Comparison of ENCODE assay signal across 28 cellular contexts in genomic region chr10:12505683-12506082, GRCh38.
"Had no signal": no experiment of that assay in that cellular context is flagged by ENCODE, and none has a peak within 500 bp of the region (broad histone marks: within the 10 kb centered on the region; RNA-seq: fewer than 3 reads in every experiment).

No MANE protein-coding gene starts in this region.

- H3K27ac ChIP-seq: brain microvascular endothelial cell, coronary artery, foreskin keratinocyte, gastrocnemius medialis, heart left ventricle had no signal

- H3K27me3 ChIP-seq: brain microvascular endothelial cell, dorsolateral prefrontal cortex, gastrocnemius medialis, heart left ventricle had no signal

- H3K36me3 Mint-ChIP-seq: activated naive CD4-positive, alpha-beta T cell treated with anti-CD3 and anti-CD28 coated beads, Interleukin-2, amount 10 ng/mL, durations not matched to agents 7 days and 5 days; activated naive CD4-positive, alpha-beta T cell treated with anti-CD3 and anti-CD28 coated beads, Interleukin-2, amount 50 U/mL, for 72 hours; activated naive CD8-positive, alpha-beta T cell treated with anti-CD3 and anti-CD28 coated beads, Interleukin-2, amount 10 ng/mL, durations not matched to agents 7 days and 5 days had no signal

- DNase-seq: activated CD4-positive, alpha-beta memory T cell treated with anti-CD3 and anti-CD28 coated beads, Interleukin-2, amount 10 ng/mL, durations not matched to agents 7 days and 5 days; activated CD4-positive, alpha-beta T cell treated with anti-CD3 and anti-CD28 coated beads for 1 hour; activated CD4-positive, alpha-beta T cell treated with anti-CD3 and anti-CD28 coated beads for 4 hours; activated CD4-positive, alpha-beta T cell treated with anti-CD3 and anti-CD28 coated beads, Interleukin-2, amount 10 ng/mL, durations not matched to agents 7 days and 5 days; activated CD4-positive, alpha-beta T cell treated with anti-CD3 and anti-CD28 coated beads, Interleukin-2, amount 50 U/mL, for 4 hours; activated gamma-delta T cell; activated naive CD4-positive, alpha-beta T cell; activated naive CD4-positive, alpha-beta T cell treated with anti-CD3 and anti-CD28 coated beads, Interleukin-2, amount 10 ng/mL, durations not matched to agents 7 days and 5 days; activated naive CD8-positive, alpha-beta T cell treated with anti-CD3 and anti-CD28 coated beads, Interleukin-2, amount 10 ng/mL, durations not matched to agents 7 days and 5 days; activated T-cell treated with anti-CD3 and anti-CD28 coated beads, Interleukin-2, amount 50 U/mL, for 1 hour; activated T-cell treated with anti-CD3 and anti-CD28 coated beads, Interleukin-2, amount 50 U/mL, for 48 hours; brain microvascular endothelial cell; dorsolateral prefrontal cortex; effector memory CD4-positive, alpha-beta T cell; foreskin keratinocyte; gastrocnemius medialis; glutamatergic neuron; heart left ventricle; T-helper 1 cell; T-helper 17 cell; T1000 had no signal

- H3K9me3 ChIP-seq: gastrocnemius medialis, heart left ventricle had no signal

- H3K4me1 ChIP-seq: foreskin keratinocyte had no signal

- H3K9me3 Mint-ChIP-seq: activated CD4-positive, alpha-beta memory T cell treated with anti-CD3 and anti-CD28 coated beads, Interleukin-2, amount 10 ng/mL, durations not matched to agents 7 days and 5 days; activated CD4-positive, alpha-beta T cell treated with anti-CD3 and anti-CD28 coated beads, Interleukin-2, amount 10 ng/mL, durations not matched to agents 7 days and 5 days; activated naive CD4-positive, alpha-beta T cell treated with anti-CD3 and anti-CD28 coated beads, Interleukin-2, amount 10 ng/mL, durations not matched to agents 7 days and 5 days; activated naive CD4-positive, alpha-beta T cell treated with anti-CD3 and anti-CD28 coated beads, Interleukin-2, amount 50 U/mL, for 72 hours; activated naive CD8-positive, alpha-beta T cell treated with anti-CD3 and anti-CD28 coated beads, Interleukin-2, amount 10 ng/mL, durations not matched to agents 7 days and 5 days; activated T-helper 1 cell treated with anti-CD3 and anti-CD28 coated beads, Interleukin-12 subunit alpha, Interleukin-12 subunit beta, Interleukin-2, Interleukin-4 antibody, amounts not matched to agents 30 ng/mL and 10 ng/mL and 1 ng/mL, durations not matched to agents 14 hours and 24 hours and 36 hours; central memory CD8-positive, alpha-beta T cell; dendritic cell treated with granulocyte-macrophage colony-stimulating factor and Interleukin-4, amounts not matched to agents 40 ng/mL and 50 ng/mL, for 4 days; endodermal cell; T-helper 2 cell treated with Interferon-gamma antibody and Interleukin-4, amounts not matched to agents 5 μg/mL and 100 μg/mL, for 36 hours had no signal

- H3K27ac Mint-ChIP-seq: activated CD4-positive, alpha-beta memory T cell treated with anti-CD3 and anti-CD28 coated beads, Interleukin-2, amount 10 ng/mL, durations not matched to agents 7 days and 5 days; activated CD4-positive, alpha-beta T cell treated with anti-CD3 and anti-CD28 coated beads, Interleukin-2, amount 10 ng/mL, durations not matched to agents 7 days and 5 days; activated naive CD4-positive, alpha-beta T cell treated with anti-CD3 and anti-CD28 coated beads, Interleukin-2, amount 10 ng/mL, durations not matched to agents 7 days and 5 days; activated naive CD4-positive, alpha-beta T cell treated with anti-CD3 and anti-CD28 coated beads, Interleukin-2, amount 50 U/mL, for 72 hours; activated naive CD8-positive, alpha-beta T cell treated with anti-CD3 and anti-CD28 coated beads, Interleukin-2, amount 10 ng/mL, durations not matched to agents 7 days and 5 days; endodermal cell; T-helper 2 cell treated with Interferon-gamma antibody and Interleukin-4, amounts not matched to agents 5 μg/mL and 100 μg/mL, for 36 hours had no signal

- H3K4me3 Mint-ChIP-seq: activated CD4-positive, alpha-beta memory T cell treated with anti-CD3 and anti-CD28 coated beads, Interleukin-2, amount 10 ng/mL, durations not matched to agents 7 days and 5 days; activated CD4-positive, alpha-beta T cell treated with anti-CD3 and anti-CD28 coated beads, Interleukin-2, amount 10 ng/mL, durations not matched to agents 7 days and 5 days; activated naive CD4-positive, alpha-beta T cell treated with anti-CD3 and anti-CD28 coated beads, Interleukin-2, amount 10 ng/mL, durations not matched to agents 7 days and 5 days; activated naive CD8-positive, alpha-beta T cell treated with anti-CD3 and anti-CD28 coated beads, Interleukin-2, amount 10 ng/mL, durations not matched to agents 7 days and 5 days; activated T-helper 1 cell treated with anti-CD3 and anti-CD28 coated beads, Interleukin-12 subunit alpha, Interleukin-12 subunit beta, Interleukin-2, Interleukin-4 antibody, amounts not matched to agents 30 ng/mL and 10 ng/mL and 1 ng/mL, durations not matched to agents 14 hours and 24 hours and 36 hours; central memory CD8-positive, alpha-beta T cell; dendritic cell treated with granulocyte-macrophage colony-stimulating factor and Interleukin-4, amounts not matched to agents 40 ng/mL and 50 ng/mL, for 4 days; endodermal cell; T-helper 17 cell; T-helper 2 cell treated with Interferon-gamma antibody and Interleukin-4, amounts not matched to agents 5 μg/mL and 100 μg/mL, for 36 hours had no signal

- H3K27me3 Mint-ChIP-seq: activated CD4-positive, alpha-beta memory T cell treated with anti-CD3 and anti-CD28 coated beads, Interleukin-2, amount 10 ng/mL, durations not matched to agents 7 days and 5 days; activated CD4-positive, alpha-beta T cell treated with anti-CD3 and anti-CD28 coated beads, Interleukin-2, amount 10 ng/mL, durations not matched to agents 7 days and 5 days; activated naive CD4-positive, alpha-beta T cell treated with anti-CD3 and anti-CD28 coated beads, Interleukin-2, amount 10 ng/mL, durations not matched to agents 7 days and 5 days; central memory CD8-positive, alpha-beta T cell; T-helper 17 cell had no signal

- H3K4me3 ChIP-seq: coronary artery, dorsolateral prefrontal cortex, gastrocnemius medialis, heart left ventricle had no signal

- H3K36me3 ChIP-seq: brain microvascular endothelial cell, gastrocnemius medialis, heart left ventricle had no signal
